ENCODE assay signal across 8 cellular contexts in the genomic region with DNA sequence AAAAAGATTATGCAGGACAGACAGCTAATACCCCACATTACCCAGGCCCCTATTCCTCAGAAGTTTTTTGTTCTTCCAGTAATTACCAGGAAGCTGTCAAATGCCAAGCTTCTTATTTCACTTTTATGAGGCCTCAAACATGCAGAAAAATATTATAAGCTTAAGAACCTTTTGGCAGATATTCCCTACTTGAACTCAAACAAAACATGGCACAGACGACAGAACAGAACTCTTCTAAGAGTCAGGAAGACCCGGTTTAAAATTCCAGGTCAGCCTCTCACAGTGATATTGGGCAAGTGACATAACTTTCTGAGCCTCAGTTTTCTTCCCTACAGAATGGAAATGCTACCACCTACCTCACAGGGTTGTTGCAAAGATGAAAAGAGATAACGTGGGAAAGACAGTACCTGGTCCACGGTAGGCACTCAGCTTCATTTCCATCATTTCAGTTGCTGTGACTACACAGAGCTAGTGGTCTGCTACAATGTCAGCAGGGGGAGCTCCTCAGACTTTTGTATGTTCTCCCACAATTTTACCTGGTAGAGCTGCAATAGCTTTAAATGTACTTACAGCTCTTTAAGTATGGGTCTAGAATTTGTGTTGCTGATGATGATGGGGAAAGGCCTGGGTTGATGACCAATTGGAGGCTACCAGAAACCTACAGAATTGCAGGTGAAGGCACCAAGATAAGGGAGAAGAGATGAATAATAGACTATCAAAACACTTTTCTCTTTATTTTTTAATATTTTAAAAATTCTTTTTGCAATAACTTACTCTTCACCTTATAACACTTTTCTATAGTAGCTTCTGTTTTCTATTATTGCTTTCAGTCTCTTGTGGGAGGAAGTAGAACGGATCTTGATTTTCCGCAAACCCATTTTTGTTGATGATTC.
A peak's percentile ranks its signal among the peaks of the same experiment; 100 is the strongest.
DNase-seq lines count a peak whose midpoint lies in the region; ATAC-seq and TF ChIP-seq lines count a peak whose summit lies in the region.

No MANE protein-coding gene starts in this region.

- peaks cover 4 to 12% (median 7%) of the 10 kb centered on the region in 4 donors for H3K4me1 Mint-ChIP-seq in CD4-positive, alpha-beta memory T cell

- H3K36me3 Mint-ChIP-seq in CD4-positive, alpha-beta memory T cell: peaks cover 27 to 51% of the 10 kb centered on the region in 2 donors

- peak; percentile 38 for TF ChIP-seq CTCF in GM20000 (IDR thresholded peaks at IDR 0.05; ENCODE audit: extremely low read depth, missing control alignments)

- intact Hi-C loops in CD4-positive, alpha-beta memory T cell (cut with micrococcal nuclease): loop anchor here (2.0 kb wide), 1 partner anchor 49 kb away; no protein-coding TSS in a partner anchor

- ATAC-seq in GM18907 (IDR thresholded peaks at IDR 0.05; ENCODE audit: unreplicated experiment) (no peak), HG03469 (IDR thresholded peaks at IDR 0.05; ENCODE audit: unreplicated experiment) (no peak)

- POLR2A ChIA-PET in CD4-positive, alpha-beta memory T cell (lab: Charles Lee; ENCODE audit: partially characterized antibody): interaction anchor here (0.7 kb wide), 1 partner anchor 91 kb away, joined by 4 read pairs; no protein-coding TSS in a partner anchor

- CTCF ChIA-PET in CD4-positive, alpha-beta memory T cell (lab: Charles Lee; ENCODE audit: partially characterized antibody): interaction anchor here (0.6 to 3.2 kb wide), 27 partner anchors 8 to 524 kb away, joined by 3 to 35 read pairs (median 4); partner anchors contain the start of genes AMBRA1 and ATG13

- no peaks in the 10 kb centered on the region for H3K9me3 Mint-ChIP-seq in CD4-positive, alpha-beta memory T cell

- H3K9me3 ChIP-seq in CD4-positive, alpha-beta memory T cell (ENCODE audit: control insufficient read depth in 1 of 2, low read length in 2 of 2): no peaks in the 10 kb centered on the region

- no peaks in the 10 kb centered on the region for H3K27me3 Mint-ChIP-seq in CD4-positive, alpha-beta memory T cell

- H3K4me3 Mint-ChIP-seq in CD4-positive, alpha-beta memory T cell: no peak overlapping the region

- H3K27me3 ChIP-seq in CD4-positive, alpha-beta memory T cell (ENCODE audit: insufficient read depth, low read length): no peaks in the 10 kb centered on the region

- H3K36me3 ChIP-seq in CD4-positive, alpha-beta memory T cell (ENCODE audit: insufficient read depth, low read length): peaks cover 9% of the 10 kb centered on the region

- no peak overlapping the region for H3K27ac ChIP-seq in CD4-positive, alpha-beta memory T cell (ENCODE audit: low read depth, low read length)

- peak overlapping the region in 1 of 7 donors; percentile 43 for H3K27ac Mint-ChIP-seq in CD4-positive, alpha-beta memory T cell

- no peaks in the 10 kb centered on the region for H3K4me1 ChIP-seq in CD4-positive, alpha-beta memory T cell (ENCODE audit: insufficient read depth, low read length)

- DNase-seq in CD4-positive, alpha-beta memory T cell: peak in 4 of 5 donors; percentile 26 to 41 (median 32)
- peak; percentile 53 for DNase-seq in GM20000 (ENCODE audit: low spot score)
- peak; percentile 41 for DNase-seq in NCI-H2196 (lab: John Stamatoyannopoulos, UW; ENCODE audit: unreplicated experiment)
- DNase-seq in activated CD4-positive, alpha-beta T cell treated with anti-CD3 and anti-CD28 coated beads for 4 hours: peak; percentile 19 to 28
- DNase-seq in fibroblast of the conjunctiva (ENCODE audit: low read depth): peak; percentile 57
- DNase-seq in pulmonary artery endothelial cell (ENCODE audit: low read depth, low spot score): peak; percentile 37

- H3K4me3 ChIP-seq in CD4-positive, alpha-beta memory T cell (ENCODE audit: low read length in 2 of 2): no peak overlapping the region
